27 cellular contexts compared by ENCODE assay signal in the genomic region with DNA sequence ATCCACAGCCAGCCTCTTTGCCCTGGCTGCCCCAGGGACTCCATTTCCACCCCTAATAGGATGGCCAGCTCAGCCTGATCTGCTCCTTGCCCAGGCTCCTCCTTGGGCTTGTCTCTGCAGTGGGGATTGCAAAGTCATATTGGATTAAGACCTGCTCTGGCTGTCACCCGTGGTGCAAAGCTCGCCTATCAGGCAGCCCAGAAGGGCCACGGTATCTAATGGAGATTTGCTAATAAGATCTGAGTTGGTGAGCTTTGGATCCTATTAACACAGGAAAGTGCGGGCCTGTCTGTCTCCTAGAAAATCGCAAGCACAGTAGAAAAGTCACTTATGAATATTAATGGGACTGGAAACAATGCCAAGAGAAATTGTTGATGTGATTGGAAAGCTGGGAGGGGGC.
"Had no signal": no experiment of that assay in that cellular context is flagged by ENCODE, and none has a peak within 500 bp of the region (broad histone marks: within the 10 kb centered on the region; RNA-seq: fewer than 3 reads in every experiment).

No MANE protein-coding gene starts in this region.

- FAIRE-seq: RCC 7860 had no signal

- ATAC-seq: activated CD8-positive, alpha-beta T cell treated with anti-CD3 and anti-CD28 coated beads for 36 hours; activated T-cell treated with anti-CD3 and anti-CD28 coated beads, Interleukin-2, amount 50 U/mL, for 72 hours; activated T-helper 17 cell treated with anti-CD3 and anti-CD28 coated beads, Interleukin-2, amount 50 U/mL, for 72 hours; Right ventricle myocardium inferior had no signal

- H3K4me3 ChIP-seq: cardiac muscle cell, PC-9, SK-N-MC had no signal

- H2AFZ ChIP-seq: PC-9 had no signal

- DNase-seq: activated CD4-positive, alpha-beta T cell treated with anti-CD3 and anti-CD28 coated beads, Interleukin-2, amount 10 ng/mL, durations not matched to agents 24 days and 14 days; activated CD4-positive, alpha-beta T cell treated with anti-CD3 and anti-CD28 coated beads, Interleukin-2, amount 50 U/mL, for 4 hours; activated CD8-positive, alpha-beta T cell treated with anti-CD3 and anti-CD28 coated beads for 36 hours; activated effector memory CD4-positive, alpha-beta T cell treated with anti-CD3 and anti-CD28 coated beads, Interleukin-2, amount 50 U/mL, for 16 hours; activated naive CD4-positive, alpha-beta T cell; activated naive CD4-positive, alpha-beta T cell treated with anti-CD3 and anti-CD28 coated beads, Interleukin-2, amount 50 U/mL, for 16 hours; activated naive CD8-positive, alpha-beta T cell treated with anti-CD3 and anti-CD28 coated beads for 36 hours; activated T-cell treated with anti-CD3 and anti-CD28 coated beads, Interleukin-2, amount 50 U/mL, for 1 hour; activated T-cell treated with anti-CD3 and anti-CD28 coated beads, Interleukin-2, amount 50 U/mL, for 72 hours; amniotic stem cell; aorta; NCI-H1092 treated with DMSO at 0.1 percent for 48 hours; NCI-H146; NCI-H187; NCI-H2081; NCI-H2227 treated with DMSO at 0.1 percent for 48 hours; NCI-H446; NK-92 treated with Interleukin-12 subunit alpha and Interleukin-12 subunit beta, amount 100 ng/mL, for 24 hours; PC-9; T1000 had no signal

- H3K4me3 Mint-ChIP-seq: activated CD4-positive, alpha-beta T cell treated with anti-CD3 and anti-CD28 coated beads, Interleukin-2, amount 10 ng/mL, durations not matched to agents 24 days and 14 days; activated CD8-positive, alpha-beta T cell treated with anti-CD3 and anti-CD28 coated beads for 36 hours; activated naive CD8-positive, alpha-beta T cell treated with anti-CD3 and anti-CD28 coated beads for 36 hours; activated T-cell treated with anti-CD3 and anti-CD28 coated beads, Interleukin-2, amount 50 U/mL, for 72 hours; activated T-helper 17 cell treated with anti-CD3 and anti-CD28 coated beads, Interleukin-2, amount 50 U/mL, for 72 hours; central memory CD8-positive, alpha-beta T cell had no signal

- H3K9me3 Mint-ChIP-seq: activated CD4-positive, alpha-beta T cell treated with anti-CD3 and anti-CD28 coated beads, Interleukin-2, amount 10 ng/mL, durations not matched to agents 24 days and 14 days; activated CD8-positive, alpha-beta T cell treated with anti-CD3 and anti-CD28 coated beads for 36 hours; activated naive CD8-positive, alpha-beta T cell treated with anti-CD3 and anti-CD28 coated beads for 36 hours; activated T-cell treated with anti-CD3 and anti-CD28 coated beads, Interleukin-2, amount 50 U/mL, for 72 hours; activated T-helper 17 cell treated with anti-CD3 and anti-CD28 coated beads, Interleukin-2, amount 50 U/mL, for 72 hours; central memory CD8-positive, alpha-beta T cell had no signal

- H3K27ac ChIP-seq: cardiac muscle cell, PC-9, RWPE1, SK-N-MC had no signal

- H3K4me1 Mint-ChIP-seq: activated CD4-positive, alpha-beta T cell treated with anti-CD3 and anti-CD28 coated beads, Interleukin-2, amount 10 ng/mL, durations not matched to agents 24 days and 14 days; activated naive CD8-positive, alpha-beta T cell treated with anti-CD3 and anti-CD28 coated beads for 36 hours; activated T-helper 17 cell treated with anti-CD3 and anti-CD28 coated beads, Interleukin-2, amount 50 U/mL, for 72 hours; central memory CD8-positive, alpha-beta T cell had no signal

- H3K36me3 ChIP-seq: cardiac muscle cell had no signal

- H3K27ac Mint-ChIP-seq: activated CD4-positive, alpha-beta T cell treated with anti-CD3 and anti-CD28 coated beads, Interleukin-2, amount 10 ng/mL, durations not matched to agents 24 days and 14 days; activated CD8-positive, alpha-beta T cell treated with anti-CD3 and anti-CD28 coated beads for 36 hours; activated naive CD8-positive, alpha-beta T cell treated with anti-CD3 and anti-CD28 coated beads for 36 hours; activated T-cell treated with anti-CD3 and anti-CD28 coated beads, Interleukin-2, amount 50 U/mL, for 72 hours; activated T-helper 17 cell treated with anti-CD3 and anti-CD28 coated beads, Interleukin-2, amount 50 U/mL, for 72 hours had no signal

- H3K36me3 Mint-ChIP-seq: activated naive CD8-positive, alpha-beta T cell treated with anti-CD3 and anti-CD28 coated beads for 36 hours had no signal

- H3K4me2 ChIP-seq: PC-9 had no signal
